1 cellular context compared by ENCODE assay signal in genomic region chr11:28106351-28107043, GRCh38.
TF ChIP-seq lines count a peak whose summit lies in the region.

No MANE protein-coding gene starts in this region.

TF ChIP-seq in K562, 482 proteins besides CTCF, POLR2A, EP300 and RAD21 (continued from another document):
- TF ChIP-seq, protein P1, sequence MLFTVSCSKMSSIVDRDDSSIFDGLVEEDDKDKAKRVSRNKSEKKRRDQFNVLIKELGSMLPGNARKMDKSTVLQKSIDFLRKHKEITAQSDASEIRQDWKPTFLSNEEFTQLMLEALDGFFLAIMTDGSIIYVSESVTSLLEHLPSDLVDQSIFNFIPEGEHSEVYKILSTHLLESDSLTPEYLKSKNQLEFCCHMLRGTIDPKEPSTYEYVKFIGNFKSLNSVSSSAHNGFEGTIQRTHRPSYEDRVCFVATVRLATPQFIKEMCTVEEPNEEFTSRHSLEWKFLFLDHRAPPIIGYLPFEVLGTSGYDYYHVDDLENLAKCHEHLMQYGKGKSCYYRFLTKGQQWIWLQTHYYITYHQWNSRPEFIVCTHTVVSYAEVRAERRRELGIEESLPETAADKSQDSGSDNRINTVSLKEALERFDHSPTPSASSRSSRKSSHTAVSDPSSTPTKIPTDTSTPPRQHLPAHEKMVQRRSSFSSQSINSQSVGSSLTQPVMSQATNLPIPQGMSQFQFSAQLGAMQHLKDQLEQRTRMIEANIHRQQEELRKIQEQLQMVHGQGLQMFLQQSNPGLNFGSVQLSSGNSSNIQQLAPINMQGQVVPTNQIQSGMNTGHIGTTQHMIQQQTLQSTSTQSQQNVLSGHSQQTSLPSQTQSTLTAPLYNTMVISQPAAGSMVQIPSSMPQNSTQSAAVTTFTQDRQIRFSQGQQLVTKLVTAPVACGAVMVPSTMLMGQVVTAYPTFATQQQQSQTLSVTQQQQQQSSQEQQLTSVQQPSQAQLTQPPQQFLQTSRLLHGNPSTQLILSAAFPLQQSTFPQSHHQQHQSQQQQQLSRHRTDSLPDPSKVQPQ (CRISPR knock-in tag; IDR thresholded peaks at IDR 0.05; ENCODE audit: borderline replicate concordance): no peak
- TF ChIP-seq NONO (IDR thresholded peaks at IDR 0.05; ENCODE audit: low read depth in 2 of 2, low read length in 1 of 2) (no peak), MBD2 (IDR thresholded peaks at IDR 0.05; ENCODE audit: borderline replicate concordance, low read depth) (no peak), STAT5B (CRISPR knock-in tag; IDR thresholded peaks at IDR 0.05) (no peak), ZNF311 (CRISPR knock-in tag; IDR thresholded peaks at IDR 0.05) (no peak), MAFF (IDR thresholded peaks at IDR 0.05; ENCODE audit: low read length) (peak; percentile 57), LCOR (CRISPR knock-in tag; IDR thresholded peaks at IDR 0.05) (no peak), SIRT6 (IDR thresholded peaks at IDR 0.05; ENCODE audit: low read depth, low read length) (no peak), GABPA (tag; conservative IDR thresholded peaks at IDR 0.05; ENCODE audit: low read depth) (no peak), MTA1 (IDR thresholded peaks at IDR 0.05; ENCODE audit: borderline replicate concordance) (no peak), RNF219 (CRISPR knock-in tag; IDR thresholded peaks at IDR 0.05) (no peak), MYBL2 (IDR thresholded peaks at IDR 0.05; ENCODE audit: low read depth) (no peak), MYBL2 (CRISPR knock-in tag; IDR thresholded peaks at IDR 0.05; ENCODE audit: borderline replicate concordance) (no peak), ATF7 (IDR thresholded peaks at IDR 0.05) (no peak), C11orf30 (IDR thresholded peaks at IDR 0.05; ENCODE audit: low read depth) (peak; percentile 58; the same call in 1 of the 2 replicates), CBFA2T2 (conservative IDR thresholded peaks at IDR 0.05) (no peak), EZH2 (IDR thresholded peaks at IDR 0.05; ENCODE audit: borderline replicate concordance, low read depth, low read length) (no peak), MAFG (tag; conservative IDR thresholded peaks at IDR 0.05) (peak; percentile 45), CEBPG (CRISPR knock-in tag; IDR thresholded peaks at IDR 0.05) (no peak), CEBPG (tag; conservative IDR thresholded peaks at IDR 0.05 in 1 of 2, IDR thresholded peaks at IDR 0.05 in 1 of 2) (no peak), CHAMP1 (IDR thresholded peaks at IDR 0.05) (0 out of 2 replicates have a peak, but pooled peaks have one; percentile 50), ZNF316 (IDR thresholded peaks at IDR 0.05) (peak; percentile 86), MCM5 (IDR thresholded peaks at IDR 0.05; ENCODE audit: low read depth) (no peak), PTTG1 (tag; IDR thresholded peaks at IDR 0.05; ENCODE audit: low read depth) (no peak), POLR2G (IDR thresholded peaks at IDR 0.05; ENCODE audit: low read depth, low read length) (0 out of 2 replicates have a peak, but pooled peaks have one; percentile 5), CREM (IDR thresholded peaks at IDR 0.05; ENCODE audit: low read depth) (peak; percentile 37; the same call in 1 of the 2 replicates), KDM1A (IDR thresholded peaks at IDR 0.05) (peak; percentile 29 to 40; a peak in 2 of 4 replicates)
- TF ChIP-seq, protein P2, sequence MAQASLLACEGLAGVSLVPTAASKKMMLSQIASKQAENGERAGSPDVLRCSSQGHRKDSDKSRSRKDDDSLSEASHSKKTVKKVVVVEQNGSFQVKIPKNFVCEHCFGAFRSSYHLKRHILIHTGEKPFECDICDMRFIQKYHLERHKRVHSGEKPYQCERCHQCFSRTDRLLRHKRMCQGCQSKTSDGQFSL (CRISPR knock-in tag; IDR thresholded peaks at IDR 0.05): no peak
- TF ChIP-seq, protein P2 (tag; IDR thresholded peaks at IDR 0.05): no peak
- TF ChIP-seq, protein P3, sequence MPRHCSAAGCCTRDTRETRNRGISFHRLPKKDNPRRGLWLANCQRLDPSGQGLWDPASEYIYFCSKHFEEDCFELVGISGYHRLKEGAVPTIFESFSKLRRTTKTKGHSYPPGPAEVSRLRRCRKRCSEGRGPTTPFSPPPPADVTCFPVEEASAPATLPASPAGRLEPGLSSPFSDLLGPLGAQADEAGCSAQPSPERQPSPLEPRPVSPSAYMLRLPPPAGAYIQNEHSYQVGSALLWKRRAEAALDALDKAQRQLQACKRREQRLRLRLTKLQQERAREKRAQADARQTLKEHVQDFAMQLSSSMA (CRISPR knock-in tag; IDR thresholded peaks at IDR 0.05): no peak
- TF ChIP-seq, protein P4, sequence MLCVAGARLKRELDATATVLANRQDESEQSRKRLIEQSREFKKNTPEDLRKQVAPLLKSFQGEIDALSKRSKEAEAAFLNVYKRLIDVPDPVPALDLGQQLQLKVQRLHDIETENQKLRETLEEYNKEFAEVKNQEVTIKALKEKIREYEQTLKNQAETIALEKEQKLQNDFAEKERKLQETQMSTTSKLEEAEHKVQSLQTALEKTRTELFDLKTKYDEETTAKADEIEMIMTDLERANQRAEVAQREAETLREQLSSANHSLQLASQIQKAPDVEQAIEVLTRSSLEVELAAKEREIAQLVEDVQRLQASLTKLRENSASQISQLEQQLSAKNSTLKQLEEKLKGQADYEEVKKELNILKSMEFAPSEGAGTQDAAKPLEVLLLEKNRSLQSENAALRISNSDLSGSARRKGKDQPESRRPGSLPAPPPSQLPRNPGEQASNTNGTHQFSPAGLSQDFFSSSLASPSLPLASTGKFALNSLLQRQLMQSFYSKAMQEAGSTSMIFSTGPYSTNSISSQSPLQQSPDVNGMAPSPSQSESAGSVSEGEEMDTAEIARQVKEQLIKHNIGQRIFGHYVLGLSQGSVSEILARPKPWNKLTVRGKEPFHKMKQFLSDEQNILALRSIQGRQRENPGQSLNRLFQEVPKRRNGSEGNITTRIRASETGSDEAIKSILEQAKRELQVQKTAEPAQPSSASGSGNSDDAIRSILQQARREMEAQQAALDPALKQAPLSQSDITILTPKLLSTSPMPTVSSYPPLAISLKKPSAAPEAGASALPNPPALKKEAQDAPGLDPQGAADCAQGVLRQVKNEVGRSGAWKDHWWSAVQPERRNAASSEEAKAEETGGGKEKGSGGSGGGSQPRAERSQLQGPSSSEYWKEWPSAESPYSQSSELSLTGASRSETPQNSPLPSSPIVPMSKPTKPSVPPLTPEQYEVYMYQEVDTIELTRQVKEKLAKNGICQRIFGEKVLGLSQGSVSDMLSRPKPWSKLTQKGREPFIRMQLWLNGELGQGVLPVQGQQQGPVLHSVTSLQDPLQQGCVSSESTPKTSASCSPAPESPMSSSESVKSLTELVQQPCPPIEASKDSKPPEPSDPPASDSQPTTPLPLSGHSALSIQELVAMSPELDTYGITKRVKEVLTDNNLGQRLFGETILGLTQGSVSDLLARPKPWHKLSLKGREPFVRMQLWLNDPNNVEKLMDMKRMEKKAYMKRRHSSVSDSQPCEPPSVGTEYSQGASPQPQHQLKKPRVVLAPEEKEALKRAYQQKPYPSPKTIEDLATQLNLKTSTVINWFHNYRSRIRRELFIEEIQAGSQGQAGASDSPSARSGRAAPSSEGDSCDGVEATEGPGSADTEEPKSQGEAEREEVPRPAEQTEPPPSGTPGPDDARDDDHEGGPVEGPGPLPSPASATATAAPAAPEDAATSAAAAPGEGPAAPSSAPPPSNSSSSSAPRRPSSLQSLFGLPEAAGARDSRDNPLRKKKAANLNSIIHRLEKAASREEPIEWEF (CRISPR knock-in tag; IDR thresholded peaks at IDR 0.05): no peak
TF ChIP-seq in K562: peak in this region for 9.
